11 cellular contexts compared by ENCODE assay signal in genomic region chr21:41630249-41630648, GRCh38.
A peak's percentile ranks its signal among the peaks of the same experiment; 100 is the strongest.
DNase-seq lines count a peak whose midpoint lies in the region; ATAC-seq and TF ChIP-seq lines count a peak whose summit lies in the region.
"Had no signal": no experiment of that assay in that cellular context is flagged by ENCODE, and none has a peak within 500 bp of the region (broad histone marks: within the 10 kb centered on the region; RNA-seq: fewer than 3 reads in every experiment).

No MANE protein-coding gene starts in this region.

- H3K27ac Mint-ChIP-seq in stimulated activated naive B cell treated with anti-CD40 and anti-IgM and Interleukin-4, amounts not matched to agents 10 μg/mL and 1 μg/mL and 100 μg/mL, for 72 hours: no peak overlapping the region

- TF ChIP-seq CTCF in choroid plexus epithelial cell (conservative IDR thresholded peaks at IDR 0.05; ENCODE audit: low read depth, low read length) (no peak), osteoblast (IDR thresholded peaks at IDR 0.05; ENCODE audit: extremely low read depth, low read depth, low read length) (no peak), vagina (IDR thresholded peaks at IDR 0.05) (no peak)

- no peaks in the 10 kb centered on the region for H3K36me3 ChIP-seq in osteoblast (ENCODE audit: insufficient read depth, low read length)
- H3K36me3 ChIP-seq in vagina: no peaks in the 10 kb centered on the region
- H3K36me3 ChIP-seq: thyroid gland had no signal

- intact Hi-C loops in vagina (cut with DNase I): no loop called here

- DNase-seq in Daoy (ENCODE audit: low read depth) (peak; percentile 99), LHCN-M2 (ENCODE audit: low read depth) (peak; percentile 99), choroid plexus epithelial cell (ENCODE audit: low read depth) (peak; percentile 94), osteoblast (ENCODE audit: insufficient read length, low spot score, missing footprints) (peak; percentile 97), COR-L47 (lab: John Stamatoyannopoulos, UW) (no peak), vagina (ENCODE audit: extremely low spot score in 2 of 2) (no peak)
- DNase-seq in stimulated activated naive B cell treated with anti-CD40 and anti-IgM and Interleukin-4, amounts not matched to agents 10 μg/mL and 1 μg/mL and 100 μg/mL, for 72 hours: no peak
- no peak for DNase-seq in activated CD8-positive, alpha-beta memory T cell treated with anti-CD3 and anti-CD28 coated beads, Interleukin-2, amount 50 U/mL, for 48 hours
- DNase-seq: NCI-H2029; stimulated activated CD4-positive, alpha-beta T cell treated with anti-CD3 and anti-CD28 coated beads, Interleukin-2, amount 100 ng/mL, for 48 hours; thyroid gland had no signal

- no peak overlapping the region for H2AFZ ChIP-seq in osteoblast (ENCODE audit: low read length)

- H3K27me3 Mint-ChIP-seq in stimulated activated naive B cell treated with anti-CD40 and anti-IgM and Interleukin-4, amounts not matched to agents 10 μg/mL and 1 μg/mL and 100 μg/mL, for 72 hours: peaks cover 16 to 40% of the 10 kb centered on the region in 2 donors

- H3K4me1 Mint-ChIP-seq in stimulated activated naive B cell treated with anti-CD40 and anti-IgM and Interleukin-4, amounts not matched to agents 10 μg/mL and 1 μg/mL and 100 μg/mL, for 72 hours: no peaks in the 10 kb centered on the region

- H3K27ac ChIP-seq in osteoblast (ENCODE audit: low read depth, low read length) (peak overlapping the region; percentile 85), vagina (no peak overlapping the region)
- H3K27ac ChIP-seq: thyroid gland had no signal

- H3K4me1 ChIP-seq in osteoblast (ENCODE audit: insufficient read depth, low read length) (peaks cover 35% of the 10 kb centered on the region), vagina (peaks cover 24% of the 10 kb centered on the region)

- H3K4me3 ChIP-seq in choroid plexus epithelial cell (ENCODE audit: low read depth, low read length) (no peak overlapping the region), osteoblast (ENCODE audit: insufficient read depth, low read length) (no peak overlapping the region), vagina (no peak overlapping the region)
- H3K4me3 ChIP-seq: thyroid gland had no signal

- ATAC-seq in stimulated activated naive B cell treated with anti-CD40 and anti-IgM and Interleukin-4, amounts not matched to agents 10 μg/mL and 1 μg/mL and 100 μg/mL, for 72 hours (replicated peaks): no peak

- H3K79me2 ChIP-seq in osteoblast (ENCODE audit: insufficient read depth, low read length): no peaks in the 10 kb centered on the region

- H3K9me3 Mint-ChIP-seq in stimulated activated naive B cell treated with anti-CD40 and anti-IgM and Interleukin-4, amounts not matched to agents 10 μg/mL and 1 μg/mL and 100 μg/mL, for 72 hours: peaks cover 0 to 1% of the 10 kb centered on the region in 2 donors

- no peaks in the 10 kb centered on the region for H4K20me1 ChIP-seq in osteoblast (ENCODE audit: insufficient read depth, low read length)

- H3K27me3 ChIP-seq in osteoblast (ENCODE audit: insufficient read depth, low read length) (no peaks in the 10 kb centered on the region), vagina (no peaks in the 10 kb centered on the region)
- H3K27me3 ChIP-seq: thyroid gland had no signal

- H3K4me2 ChIP-seq in osteoblast (ENCODE audit: insufficient read depth, low read length): peak overlapping the region; percentile 64

- no peak overlapping the region for H3K4me3 Mint-ChIP-seq in stimulated activated naive B cell treated with anti-CD40 and anti-IgM and Interleukin-4, amounts not matched to agents 10 μg/mL and 1 μg/mL and 100 μg/mL, for 72 hours

- H3K9me3 ChIP-seq in osteoblast (ENCODE audit: low read depth, low read length): no peaks in the 10 kb centered on the region
- no peaks in the 10 kb centered on the region for H3K9me3 ChIP-seq in vagina
- H3K9me3 ChIP-seq: thyroid gland had no signal

- H3K36me3 Mint-ChIP-seq in stimulated activated naive B cell treated with anti-CD40 and anti-IgM and Interleukin-4, amounts not matched to agents 10 μg/mL and 1 μg/mL and 100 μg/mL, for 72 hours: no peaks in the 10 kb centered on the region

- TF ChIP-seq POLR2A in vagina (IDR thresholded peaks at IDR 0.05): no peak

Comparison
In these comparisons a context has a peak if more than half of its experiments do, and no peak if none do; other contexts are left out.
1. DNase-seq: peak in Daoy (single experiment), LHCN-M2 (single experiment), choroid plexus epithelial cell (single experiment) and osteoblast (single experiment); none in COR-L47 (single experiment), stimulated activated naive B cell treated with anti-CD40 and anti-IgM and Interleukin-4, amounts not matched to agents 10 μg/mL and 1 μg/mL and 100 μg/mL, for 72 hours (single experiment), vagina (0 of 2) and activated CD8-positive, alpha-beta memory T cell treated with anti-CD3 and anti-CD28 coated beads, Interleukin-2, amount 50 U/mL, for 48 hours (single experiment).